ENCODE assay signal across 15 cellular contexts in the genomic region with DNA sequence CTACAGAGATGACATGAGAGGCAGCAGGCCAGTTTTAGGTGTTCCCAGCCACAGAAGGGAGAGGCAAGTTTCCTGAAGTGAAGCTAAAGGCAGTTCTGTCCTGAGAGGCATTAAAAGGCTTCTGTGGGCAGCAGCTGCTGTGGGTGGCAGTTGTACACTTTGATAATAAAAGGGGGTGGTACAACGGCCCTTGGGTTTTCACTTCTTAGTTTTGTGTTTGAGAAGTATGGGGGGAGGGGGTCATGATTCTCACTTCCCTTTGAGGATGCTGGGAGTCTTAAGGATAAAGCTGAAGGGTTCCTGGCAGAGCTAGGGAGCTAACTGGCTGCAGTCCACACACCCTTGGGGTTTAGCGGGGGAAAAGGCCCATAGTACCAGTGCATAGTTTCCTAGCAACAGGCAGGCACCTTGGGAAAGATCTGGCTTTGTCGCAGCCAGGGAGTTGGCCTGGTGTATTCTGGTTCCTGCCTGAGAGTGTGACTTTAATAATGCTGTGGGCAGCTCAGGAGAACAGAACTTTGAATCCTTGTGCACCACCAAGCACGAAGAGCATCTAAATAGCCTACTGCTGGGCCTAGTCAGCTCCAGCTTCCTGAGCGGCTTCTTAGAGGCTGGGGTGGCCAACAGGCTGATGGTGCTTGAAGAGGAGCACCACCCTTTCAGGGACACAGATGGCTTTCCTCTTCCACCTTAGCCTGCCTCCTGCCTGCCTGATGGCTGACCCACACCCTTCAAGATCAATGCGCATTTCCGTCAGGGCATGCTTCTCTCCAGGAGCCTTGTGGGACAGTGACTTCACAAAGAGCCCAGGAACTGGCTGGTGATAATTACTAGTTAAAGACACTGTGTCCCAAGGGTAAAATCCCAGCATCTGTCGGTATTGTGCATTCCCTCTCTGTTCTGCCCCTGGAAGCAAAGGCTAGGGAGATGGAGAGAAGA. TPM values are rescaled to one million over a fixed set of nuclear protein-coding genes. Genes with fewer than 3 reads are reported as not detected.
DNase-seq lines count a peak whose midpoint lies in the region; ATAC-seq, FAIRE-seq and TF ChIP-seq lines count a peak whose summit lies in the region.
"Had no signal": no experiment of that assay in that cellular context is flagged by ENCODE, and none has a peak within 500 bp of the region (broad histone marks: within the 10 kb centered on the region; RNA-seq: fewer than 3 reads in every experiment).

No MANE protein-coding gene starts in this region.

- POLR2A ChIA-PET in GM12878 (lab: Charles Lee): interaction anchor here (0.6 to 1.0 kb wide), 3 partner anchors 12 to 41 kb away, joined by 3 to 10 read pairs (median 3); partner anchors contain the start of gene ZBTB33
- POLR2A ChIA-PET in activated CD4-positive, alpha-beta T cell treated with anti-CD3 and anti-CD28 coated beads for 36 hours (lab: Charles Lee): interaction anchor here (0.6 kb wide), 1 partner anchor 376 kb away, joined by 4 read pairs; no protein-coding TSS in a partner anchor

- no peaks in the 10 kb centered on the region for H3K36me3 Mint-ChIP-seq in activated CD4-positive, alpha-beta T cell treated with anti-CD3 and anti-CD28 coated beads for 36 hours (ENCODE audit: low read depth)

- in situ Hi-C loops in GM12878 (cut with MboI): no loop called here

- peak overlapping the region; percentile 47; the same call in 1 of the 2 replicates for H3K4me2 ChIP-seq in GM12878 (ENCODE audit: control insufficient read depth, insufficient read depth)

- H3K27me3 Mint-ChIP-seq in activated CD4-positive, alpha-beta T cell treated with anti-CD3 and anti-CD28 coated beads for 36 hours: no peaks in the 10 kb centered on the region

- no peaks in the 10 kb centered on the region for H3K79me2 ChIP-seq in GM12878 (ENCODE audit: control insufficient read depth, insufficient read depth, low read length)

- H3K27me3 ChIP-seq in GM12878 (replicated peaks in 1 of 2; ENCODE audit: control insufficient read depth in 2 of 2, insufficient read depth in 2 of 2, low read length in 1 of 2): no peaks in the 10 kb centered on the region
- no peaks in the 10 kb centered on the region for H3K27me3 ChIP-seq in upper lobe of right lung
- H3K27me3 ChIP-seq: pancreas had no signal

- H3K4me1 Mint-ChIP-seq in activated CD4-positive, alpha-beta T cell treated with anti-CD3 and anti-CD28 coated beads for 36 hours: no peaks in the 10 kb centered on the region

- peak; percentile 22 to 35; a peak in 1 of 4 replicates for TF ChIP-seq EP300 in GM12878 (IDR thresholded peaks at IDR 0.05; ENCODE audit: borderline replicate concordance in 1 of 2, control insufficient read depth in 1 of 2, low read depth in 2 of 2, low read length in 2 of 2)

- no peak overlapping the region for H2AFZ ChIP-seq in GM12878 (ENCODE audit: control insufficient read depth, low read depth, low read length)

- H3K9me3 ChIP-seq in GM12878 (replicated peaks; ENCODE audit: control insufficient read depth, insufficient read depth, low read length): no peaks in the 10 kb centered on the region
- no peaks in the 10 kb centered on the region for H3K9me3 ChIP-seq in upper lobe of right lung
- H3K9me3 ChIP-seq: heart right ventricle, pancreas had no signal

- TF ChIP-seq CTCF in GM12878 (IDR thresholded peaks at IDR 0.05 in 2 of 3, conservative IDR thresholded peaks at IDR 0.05 in 1 of 3; ENCODE audit: control insufficient read depth in 2 of 3, extremely low read depth in 1 of 3, insufficient read depth in 1 of 3, low read depth in 3 of 3, low read length in 3 of 3) (no peak), upper lobe of right lung (IDR thresholded peaks at IDR 0.05) (no peak)

- no peak for TF ChIP-seq POLR2A in GM12878 (IDR thresholded peaks at IDR 0.05; ENCODE audit: low read depth, low read length)

- no peak for TF ChIP-seq RAD21 in GM12878 (IDR thresholded peaks at IDR 0.05; ENCODE audit: insufficient read depth, low read depth, low read length)

- no peak overlapping the region for H3K4me3 ChIP-seq in GM12878
- H3K4me3 ChIP-seq in upper lobe of right lung: no peak overlapping the region
- H3K4me3 ChIP-seq: heart right ventricle, lung, pancreas had no signal

- H4K20me1 ChIP-seq in GM12878 (ENCODE audit: control insufficient read depth, insufficient read depth): no peaks in the 10 kb centered on the region

- no peaks in the 10 kb centered on the region for H3K9me3 Mint-ChIP-seq in activated CD4-positive, alpha-beta T cell treated with anti-CD3 and anti-CD28 coated beads for 36 hours (ENCODE audit: low read depth)
- H3K9me3 Mint-ChIP-seq: activated T-helper 2 cell treated with anti-CD3 and anti-CD28 coated beads, Interferon-gamma antibody, Interleukin-2, Interleukin-4, amounts not matched to agents 10 μg/mL and 5 μg/mL and 100 μg/mL, durations not matched to agents 14 hours and 24 hours and 36 hours had no signal

- CTCF ChIA-PET in GM12878 (lab: Yijun Ruan, JAX): interaction anchor here (0.6 to 2.6 kb wide), 9 partner anchors 7 to 49 kb away, joined by 3 to 9 read pairs (median 3); partner anchors contain the start of gene ZBTB33
- CTCF ChIA-PET in activated CD4-positive, alpha-beta T cell treated with anti-CD3 and anti-CD28 coated beads for 36 hours (lab: Charles Lee): interaction anchor here (0.6 kb wide), 1 partner anchor 37 kb away, joined by 3 read pairs; no protein-coding TSS in a partner anchor

- H3K36me3 ChIP-seq in GM12878 (ENCODE audit: control insufficient read depth in 2 of 2, insufficient read depth in 2 of 2, low read length in 1 of 2) (no peaks in the 10 kb centered on the region), upper lobe of right lung (no peaks in the 10 kb centered on the region)
- H3K36me3 ChIP-seq: heart right ventricle, pancreas had no signal

- DNase-seq in SIG-M5 treated with dmso at 0.1 percent for 504 hours (lab: John Stamatoyannopoulos, UW; ENCODE audit: unreplicated experiment): peak; percentile 76
- DNase-seq in SIG-M5 (lab: John Stamatoyannopoulos, UW): no peak
- DNase-seq in NCI-H2171 treated with DMSO at 0.1 percent for 48 hours (lab: John Stamatoyannopoulos, UW): peak; percentile 24
- DNase-seq in GM12878 (ENCODE audit: low read depth, low spot score): no peak
- no peak for DNase-seq in upper lobe of right lung
- DNase-seq in activated CD4-positive, alpha-beta T cell treated with anti-CD3 and anti-CD28 coated beads for 36 hours: no peak
- DNase-seq in activated CD8-positive, alpha-beta memory T cell treated with anti-CD3 and anti-CD28 coated beads, Interleukin-2, amount 50 U/mL, for 4 hours: no peak
- DNase-seq in NCI-H345 (lab: John Stamatoyannopoulos, UW): no peak
- DNase-seq: DMS53, heart right ventricle, NCI-H226, pancreas had no signal

- H3K9ac ChIP-seq in GM12878 (ENCODE audit: control insufficient read depth, insufficient read depth, low read length): no peak overlapping the region

- H3K4me1 ChIP-seq in GM12878 (ENCODE audit: control insufficient read depth, insufficient read depth, low read length) (peaks cover 8% of the 10 kb centered on the region), upper lobe of right lung (no peaks in the 10 kb centered on the region)
- H3K4me1 ChIP-seq: pancreas had no signal

- no peak overlapping the region for H3K4me3 Mint-ChIP-seq in activated CD4-positive, alpha-beta T cell treated with anti-CD3 and anti-CD28 coated beads for 36 hours

- H3K27ac ChIP-seq in GM12878 (ENCODE audit: control insufficient read depth, insufficient read depth) (peak overlapping the region; percentile 32; the same call in 1 of the 2 replicates), upper lobe of right lung (no peak overlapping the region)
- H3K27ac ChIP-seq: heart right ventricle, pancreas had no signal

- BruUV-seq in GM12878 (replicated peaks; lab: Mats Ljungman, UMichigan): no TSS peak

- intact Hi-C loops in GM12878 (cut with micrococcal nuclease; ENCODE audit: unreplicated experiment) (no loop called here), upper lobe of right lung (cut with DNase I) (no loop called here)
- intact Hi-C loops in activated CD4-positive, alpha-beta T cell treated with anti-CD3 and anti-CD28 coated beads for 36 hours (cut with DNase I, micrococcal nuclease): no loop called here

- SMC1A ChIA-PET in GM12878 (lab: Charles Lee; ENCODE audit: uncharacterized antibody, unreplicated experiment): interaction anchor here (1.1 to 2.9 kb wide), 6 partner anchors 8 to 39 kb away, joined by 3 to 18 read pairs (median 6); partner anchors contain the start of gene ZBTB33

- peak; percentile 59 for FAIRE-seq in GM12878 (lab: Jason Lieb, UNC)
- FAIRE-seq: GM12892, pancreas had no signal

- ATAC-seq in GM12878: peak; percentile 85
- ATAC-seq in upper lobe of right lung: peak; percentile 34
- no peak for ATAC-seq in activated CD4-positive, alpha-beta T cell treated with anti-CD3 and anti-CD28 coated beads for 36 hours
- ATAC-seq: heart right ventricle had no signal

- RAD21 ChIA-PET in GM12878 (lab: Charles Lee; ENCODE audit: unreplicated experiment): interaction anchor here (1.1 to 1.3 kb wide), 2 partner anchors 12 to 17 kb away, joined by 3 to 4 read pairs; partner anchors contain the start of gene ZBTB33

- H3K27ac Mint-ChIP-seq in activated CD4-positive, alpha-beta T cell treated with anti-CD3 and anti-CD28 coated beads for 36 hours: no peak overlapping the region
- H3K27ac Mint-ChIP-seq: activated T-helper 2 cell treated with anti-CD3 and anti-CD28 coated beads, Interferon-gamma antibody, Interleukin-2, Interleukin-4, amounts not matched to agents 10 μg/mL and 5 μg/mL and 100 μg/mL, durations not matched to agents 14 hours and 24 hours and 36 hours had no signal

- 47% methylated on average over 8 of the region's 8 CpGs for WGBS in GM12878 (ENCODE audit: insufficient coverage, insufficient replicate concordance, low lambda C conversion rate, missing lambda C conversion rate)

RNA-seq across cellular contexts. Expression of gene ZBTB33, which starts 12.4 kb away (rescaled TPM):
- 28.0 and 28.4 TPM in 2 replicates for total RNA-seq in GM12878 (2013; cell fraction: nucleolus; rRNA removed)
- total RNA-seq in GM12878 (2014; rRNA removed) (14.1 and 17.7 TPM in 2 replicates), GM12878 (2014; rRNA removed; fragmentation: Illumina TruSeq; extraction: Trizol) (25.6 and 26.3 TPM in 2 replicates), GM12878 (2021) (17.1 and 18.3 TPM in 2 replicates), upper lobe of right lung (15.3 TPM)
- 5.0 TPM for polyA plus RNA-seq in GM12878 (2011; ENCODE audit: low read depth)
- polyA plus RNA-seq in GM12878 (2011; rRNA removed) (19.6 and 31.4 TPM in 2 replicates), GM12878 (2014; fragmentation: Illumina TruSeq; extraction: Trizol) (23.3 and 29.3 TPM in 2 replicates), GM12878 (2014; fragmentation: Nextera tagmentation; extraction: Ambion mirVana) (1 to 10 TPM; 5.2 to 5.4 TPM), GM12878 (2014; rRNA removed) (9.3 and 11.3 TPM in 2 replicates), GM12878 (2016; fragmentation: Nextera tagmentation; extraction: Ambion mirVana) (10 to 100 TPM; 21.3 to 23.6 TPM)
- 7.1 and 9.1 TPM in 2 replicates for polyA plus RNA-seq in GM12878 (2011; cell fraction: cytosol; rRNA removed)
- polyA plus RNA-seq in GM12878 (2011; cell fraction: nucleus; rRNA removed): 12.2 and 14.4 TPM in 2 replicates
- polyA plus RNA-seq in GM12878 (2012): 10.1 and 12.4 TPM in 2 replicates
- polyA minus RNA-seq in GM12878 (2011; rRNA and poly(A)+ RNA removed): 20.7 and 40.7 TPM in 2 replicates
- 10.4 and 12.5 TPM in 2 replicates for polyA minus RNA-seq in GM12878 (2011; cell fraction: cytosol; rRNA and poly(A)+ RNA removed)
- polyA minus RNA-seq in GM12878 (2011; cell fraction: nucleus; rRNA and poly(A)+ RNA removed): 10.9 and 11.7 TPM in 2 replicates
- total RNA-seq in activated CD4-positive, alpha-beta T cell treated with anti-CD3 and anti-CD28 coated beads for 36 hours: 10 to 100 TPM; 14.5 to 14.6 TPM

RNA-seq across cellular contexts. Expression of gene TMEM255A, which starts 48.2 kb away (rescaled TPM):
- total RNA-seq in GM12878 (2013; cell fraction: nucleolus; rRNA removed): 1.7 and 1.9 TPM in 2 replicates
- total RNA-seq in GM12878 (2014; rRNA removed): 0.90 and 1.3 TPM in 2 replicates
- 1.3 and 1.4 TPM in 2 replicates for total RNA-seq in GM12878 (2014; rRNA removed; fragmentation: Illumina TruSeq; extraction: Trizol)
- total RNA-seq in GM12878 (2021): 1.5 and 1.6 TPM in 2 replicates
- 0.51 TPM for polyA plus RNA-seq in GM12878 (2011; ENCODE audit: low read depth)
- 5.4 and 5.6 TPM in 2 replicates for polyA plus RNA-seq in GM12878 (2011; rRNA removed)
- polyA plus RNA-seq in GM12878 (2011; cell fraction: cytosol; rRNA removed): 4.0 and 4.6 TPM in 2 replicates
- 3.2 and 3.8 TPM in 2 replicates for polyA plus RNA-seq in GM12878 (2011; cell fraction: nucleus; rRNA removed)
- 0.93 and 0.95 TPM in 2 replicates for polyA plus RNA-seq in GM12878 (2012)
- 2.6 TPM in 2 replicates for polyA plus RNA-seq in GM12878 (2014; fragmentation: Illumina TruSeq; extraction: Trizol)
- polyA plus RNA-seq in GM12878 (2014; fragmentation: Nextera tagmentation; extraction: Ambion mirVana): 1 to 10 TPM in 1 of 2 experiments, under 1 TPM in 1; 0.98 to 1.0 TPM
- polyA plus RNA-seq in GM12878 (2014; rRNA removed): 0.91 and 1.5 TPM in 2 replicates
- 1 to 10 TPM; 1.2 to 1.4 TPM for polyA plus RNA-seq in GM12878 (2016; fragmentation: Nextera tagmentation; extraction: Ambion mirVana)
- 4.5 and 4.7 TPM in 2 replicates for polyA minus RNA-seq in GM12878 (2011; rRNA and poly(A)+ RNA removed)
- polyA minus RNA-seq in GM12878 (2011; cell fraction: cytosol; rRNA and poly(A)+ RNA removed): 0.94 and 1.6 TPM in 2 replicates
- polyA minus RNA-seq in GM12878 (2011; cell fraction: nucleus; rRNA and poly(A)+ RNA removed): 1.1 and 1.7 TPM in 2 replicates
- 1.5 TPM for total RNA-seq in upper lobe of right lung
- not detected for total RNA-seq in activated CD4-positive, alpha-beta T cell treated with anti-CD3 and anti-CD28 coated beads for 36 hours
- total RNA-seq: activated T-helper 2 cell treated with anti-CD3 and anti-CD28 coated beads, Interferon-gamma antibody, Interleukin-2, Interleukin-4, amounts not matched to agents 10 μg/mL and 5 μg/mL and 100 μg/mL, durations not matched to agents 14 hours and 24 hours and 36 hours had no signal

Comparison
In these comparisons a context has a peak if more than half of its experiments do, and no peak if none do; other contexts are left out.
1. DNase-seq: peak in SIG-M5 treated with dmso at 0.1 percent for 504 hours (single experiment) and NCI-H2171 treated with DMSO at 0.1 percent for 48 hours (single experiment); none in SIG-M5 (single experiment), GM12878 (single experiment), upper lobe of right lung (single experiment), activated CD4-positive, alpha-beta T cell treated with anti-CD3 and anti-CD28 coated beads for 36 hours (single experiment), activated CD8-positive, alpha-beta memory T cell treated with anti-CD3 and anti-CD28 coated beads, Interleukin-2, amount 50 U/mL, for 4 hours (single experiment) and NCI-H345 (single experiment).